In the genomic region with DNA sequence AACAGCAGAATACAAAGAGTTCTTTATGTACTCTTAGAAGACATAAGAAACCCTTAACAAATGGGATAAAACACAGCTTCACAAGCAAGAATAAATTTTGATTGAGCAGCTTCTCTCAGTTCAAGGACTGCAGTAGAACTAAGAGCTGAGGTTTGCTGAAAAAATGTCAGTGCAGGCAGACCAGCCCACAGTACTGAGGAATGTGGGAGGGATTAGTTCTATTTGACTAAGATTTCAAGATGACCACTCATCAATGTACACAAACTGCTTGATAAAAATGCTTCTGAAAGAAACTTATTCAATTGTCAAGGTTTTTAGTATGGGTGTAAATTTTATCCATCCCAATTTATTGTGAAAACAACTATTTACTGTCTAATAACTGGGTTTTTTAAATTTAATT, we compare ENCODE assay signal across 16 cellular contexts.
DNase-seq lines count a peak whose midpoint lies in the region; ATAC-seq and TF ChIP-seq lines count a peak whose summit lies in the region.
"Had no signal": no experiment of that assay in that cellular context is flagged by ENCODE, and none has a peak within 500 bp of the region (broad histone marks: within the 10 kb centered on the region; RNA-seq: fewer than 3 reads in every experiment).

No MANE protein-coding gene starts in this region.

- no peak; the same call in 1 of the 2 replicates for TF ChIP-seq RAD21 in Ishikawa (IDR thresholded peaks at IDR 0.05; ENCODE audit: low read depth)

- intact Hi-C loops in left ventricle myocardium superior (cut with micrococcal nuclease) = no loop called here

- no peak overlapping the region for H3K4me3 ChIP-seq in cardiac fibroblast (replicated peaks in 1 of 2; ENCODE audit: low read depth in 2 of 2, low read length in 2 of 2)
- H3K4me3 ChIP-seq: MG63 had no signal

- TF ChIP-seq EP300 in Ishikawa (IDR thresholded peaks at IDR 0.05; ENCODE audit: borderline replicate concordance) = no peak

- DNase-seq in AG20443 (ENCODE audit: low spot score) (peak; percentile 52), cardiac fibroblast (ENCODE audit: low read depth in 2 of 2) (peak; percentile 18 to 34), myocyte (ENCODE audit: low read depth) (peak; percentile 33), NCI-H146 treated with DMSO at 0.1 percent for 48 hours (lab: John Stamatoyannopoulos, UW; ENCODE audit: unreplicated experiment) (no peak), islet precursor cell (no peak), left ventricle myocardium superior (no peak)
- DNase-seq: activated CD4-positive, alpha-beta memory T cell treated with anti-CD3 and anti-CD28 coated beads, Interleukin-2, amount 10 ng/mL, durations not matched to agents 7 days and 5 days; anterior cingulate cortex; foreskin melanocyte; immature natural killer cell; MG63; SK-N-SH; stimulated activated CD4-positive, alpha-beta T cell treated with anti-CD3 and anti-CD28 coated beads, Interleukin-15, amount 100 ng/mL, for 24 hours; substantia nigra had no signal

- ATAC-seq in GM21447 (IDR thresholded peaks at IDR 0.05; ENCODE audit: unreplicated experiment) (no peak), left ventricle myocardium superior (no peak)

- no peak for TF ChIP-seq CTCF in cardiac fibroblast (IDR thresholded peaks at IDR 0.05; ENCODE audit: low read depth, low read length)

TF ChIP-seq in Ishikawa, 13 proteins besides CTCF, POLR2A, EP300 and RAD21:
- TF ChIP-seq TEAD4 (IDR thresholded peaks at IDR 0.05) (peak; percentile 54), ZBTB7A (IDR thresholded peaks at IDR 0.05; ENCODE audit: low read depth) (no peak), MAX (IDR thresholded peaks at IDR 0.05) (no peak), TAF1 (IDR thresholded peaks at IDR 0.05; ENCODE audit: low read depth) (no peak)
- TF ChIP-seq, protein P1, sequence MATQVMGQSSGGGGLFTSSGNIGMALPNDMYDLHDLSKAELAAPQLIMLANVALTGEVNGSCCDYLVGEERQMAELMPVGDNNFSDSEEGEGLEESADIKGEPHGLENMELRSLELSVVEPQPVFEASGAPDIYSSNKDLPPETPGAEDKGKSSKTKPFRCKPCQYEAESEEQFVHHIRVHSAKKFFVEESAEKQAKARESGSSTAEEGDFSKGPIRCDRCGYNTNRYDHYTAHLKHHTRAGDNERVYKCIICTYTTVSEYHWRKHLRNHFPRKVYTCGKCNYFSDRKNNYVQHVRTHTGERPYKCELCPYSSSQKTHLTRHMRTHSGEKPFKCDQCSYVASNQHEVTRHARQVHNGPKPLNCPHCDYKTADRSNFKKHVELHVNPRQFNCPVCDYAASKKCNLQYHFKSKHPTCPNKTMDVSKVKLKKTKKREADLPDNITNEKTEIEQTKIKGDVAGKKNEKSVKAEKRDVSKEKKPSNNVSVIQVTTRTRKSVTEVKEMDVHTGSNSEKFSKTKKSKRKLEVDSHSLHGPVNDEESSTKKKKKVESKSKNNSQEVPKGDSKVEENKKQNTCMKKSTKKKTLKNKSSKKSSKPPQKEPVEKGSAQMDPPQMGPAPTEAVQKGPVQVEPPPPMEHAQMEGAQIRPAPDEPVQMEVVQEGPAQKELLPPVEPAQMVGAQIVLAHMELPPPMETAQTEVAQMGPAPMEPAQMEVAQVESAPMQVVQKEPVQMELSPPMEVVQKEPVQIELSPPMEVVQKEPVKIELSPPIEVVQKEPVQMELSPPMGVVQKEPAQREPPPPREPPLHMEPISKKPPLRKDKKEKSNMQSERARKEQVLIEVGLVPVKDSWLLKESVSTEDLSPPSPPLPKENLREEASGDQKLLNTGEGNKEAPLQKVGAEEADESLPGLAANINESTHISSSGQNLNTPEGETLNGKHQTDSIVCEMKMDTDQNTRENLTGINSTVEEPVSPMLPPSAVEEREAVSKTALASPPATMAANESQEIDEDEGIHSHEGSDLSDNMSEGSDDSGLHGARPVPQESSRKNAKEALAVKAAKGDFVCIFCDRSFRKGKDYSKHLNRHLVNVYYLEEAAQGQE (IDR thresholded peaks at IDR 0.05; ENCODE audit: low read depth) = no peak

Comparison
In these comparisons a context has a peak if more than half of its experiments do, and no peak if none do; other contexts are left out.
1. DNase-seq: peak in AG20443 (single experiment), cardiac fibroblast (2 of 2) and myocyte (single experiment); none in NCI-H146 treated with DMSO at 0.1 percent for 48 hours (single experiment), islet precursor cell (single experiment) and left ventricle myocardium superior (single experiment).